In genomic region chr11:68314886-68315580, GRCh38 we compare ENCODE assay signal across 8 cellular contexts. TPM values are rescaled to one million over a fixed set of nuclear protein-coding genes. Genes with fewer than 3 reads are reported as not detected.
DNase-seq lines count a peak whose midpoint lies in the region; ATAC-seq and TF ChIP-seq lines count a peak whose summit lies in the region.

No MANE protein-coding gene starts in this region.

- peak overlapping the region; percentile 96 for H3K4me3 Mint-ChIP-seq in endothelial cell (ENCODE audit: unreplicated experiment)
- H3K4me3 Mint-ChIP-seq in naive thymus-derived CD4-positive, alpha-beta T cell: peak overlapping the region; percentile 12 to 90 (median 87)

- peaks cover 17% of the 10 kb centered on the region for H3K27me3 Mint-ChIP-seq in endothelial cell (ENCODE audit: unreplicated experiment)
- H3K27me3 Mint-ChIP-seq in naive thymus-derived CD4-positive, alpha-beta T cell: peaks cover 0 to 18% (median 0%) of the 10 kb centered on the region in 5 donors

- H3K4me1 Mint-ChIP-seq in endothelial cell (ENCODE audit: unreplicated experiment): peaks cover 42% of the 10 kb centered on the region
- H3K4me1 Mint-ChIP-seq in naive thymus-derived CD4-positive, alpha-beta T cell: peaks cover 14 to 47% (median 31%) of the 10 kb centered on the region in 7 donors

- no peaks in the 10 kb centered on the region for H3K9me3 ChIP-seq in MG63
- no peaks in the 10 kb centered on the region for H3K9me3 ChIP-seq in naive thymus-derived CD4-positive, alpha-beta T cell (ENCODE audit: control insufficient read depth in 2 of 3, low read length in 3 of 3)
- no peaks in the 10 kb centered on the region for H3K9me3 ChIP-seq in testis

- intact Hi-C loops in naive thymus-derived CD4-positive, alpha-beta T cell (cut with micrococcal nuclease): loop anchor here in 1 of 2 donors (5.0 kb wide), 2 partner anchors 37 to 43 kb away; partner anchors contain the start of gene C11orf24
- intact Hi-C loops in testis (cut with DNase I; ENCODE audit: low total_unique reads): loop anchor here (10.0 kb wide), 1 partner anchor 60 kb away; no protein-coding TSS in a partner anchor

- POLR2A ChIA-PET in BJ (lab: Charles Lee): no interaction called here
- POLR2A ChIA-PET in naive thymus-derived CD4-positive, alpha-beta T cell (lab: Charles Lee): interaction anchor here (0.6 to 1.0 kb wide), 2 partner anchors 12 to 55 kb away, joined by 3 read pairs; no protein-coding TSS in a partner anchor

- no peak for DNase-seq in BJ (ENCODE audit: low read depth)
- DNase-seq in MG63: peak; percentile 47
- no peak for DNase-seq in endothelial cell (ENCODE audit: low spot score)
- DNase-seq in naive thymus-derived CD4-positive, alpha-beta T cell: no peak
- no peak for DNase-seq in NCI-H2081 treated with DMSO at 0.1 percent for 48 hours (lab: John Stamatoyannopoulos, UW)
- no peak for DNase-seq in GOT3 (lab: John Stamatoyannopoulos, UW)
- DNase-seq in testis: no peak

- peak overlapping the region; percentile 61 for H3K27ac Mint-ChIP-seq in endothelial cell (ENCODE audit: unreplicated experiment)
- H3K27ac Mint-ChIP-seq in naive thymus-derived CD4-positive, alpha-beta T cell: no peak overlapping the region

- H3K4me3 ChIP-seq in BJ (ENCODE audit: low read depth, low read length): peak overlapping the region; percentile 11; the same call in 1 of the 2 replicates
- H3K4me3 ChIP-seq in MG63: peak overlapping the region; percentile 71
- H3K4me3 ChIP-seq in naive thymus-derived CD4-positive, alpha-beta T cell (ENCODE audit: low read length): no peak overlapping the region
- no peak overlapping the region for H3K4me3 ChIP-seq in testis

- H3K36me3 Mint-ChIP-seq in endothelial cell (ENCODE audit: low read depth, unreplicated experiment): peaks cover 6% of the 10 kb centered on the region
- H3K36me3 Mint-ChIP-seq in naive thymus-derived CD4-positive, alpha-beta T cell: no peaks in the 10 kb centered on the region

- H3K27ac ChIP-seq in naive thymus-derived CD4-positive, alpha-beta T cell (ENCODE audit: low read depth, low read length): no peak overlapping the region
- H3K27ac ChIP-seq in testis: peak overlapping the region in 1 of 2 donors; percentile 26

- H3K9me3 Mint-ChIP-seq in endothelial cell (ENCODE audit: unreplicated experiment): no peaks in the 10 kb centered on the region
- H3K9me3 Mint-ChIP-seq in naive thymus-derived CD4-positive, alpha-beta T cell: peaks cover 0 to 2% (median 0%) of the 10 kb centered on the region in 11 donors

- TF ChIP-seq CTCF in BJ (IDR thresholded peaks at IDR 0.05; ENCODE audit: insufficient read depth, low read depth, low read length): no peak
- TF ChIP-seq CTCF in endothelial cell (IDR thresholded peaks at IDR 0.05; ENCODE audit: unreplicated experiment): no peak
- TF ChIP-seq CTCF in testis (IDR thresholded peaks at IDR 0.05): no peak

- no peaks in the 10 kb centered on the region for H3K36me3 ChIP-seq in BJ (ENCODE audit: control insufficient read depth, insufficient read depth, low read length)
- H3K36me3 ChIP-seq in MG63: no peaks in the 10 kb centered on the region
- H3K36me3 ChIP-seq in naive thymus-derived CD4-positive, alpha-beta T cell (ENCODE audit: control insufficient read depth in 2 of 3, insufficient read depth in 3 of 3, low read length in 3 of 3): no peaks in the 10 kb centered on the region
- H3K36me3 ChIP-seq in testis (ENCODE audit: low read depth, missing control alignments): no peaks in the 10 kb centered on the region

- H3K27me3 ChIP-seq in BJ (ENCODE audit: control insufficient read depth, insufficient read depth, low read length): no peaks in the 10 kb centered on the region
- H3K27me3 ChIP-seq in MG63: no peaks in the 10 kb centered on the region
- H3K27me3 ChIP-seq in naive thymus-derived CD4-positive, alpha-beta T cell (ENCODE audit: control insufficient read depth in 2 of 2, insufficient read depth in 2 of 2, low read length in 2 of 2): peaks cover 0 to 4% of the 10 kb centered on the region in 2 donors
- H3K27me3 ChIP-seq in testis: no peaks in the 10 kb centered on the region

- ATAC-seq in naive thymus-derived CD4-positive, alpha-beta T cell: no peak
- ATAC-seq in HG03439 (IDR thresholded peaks at IDR 0.05; ENCODE audit: unreplicated experiment): no peak

- H3K4me1 ChIP-seq in naive thymus-derived CD4-positive, alpha-beta T cell (ENCODE audit: control insufficient read depth in 2 of 2, insufficient read depth in 2 of 2, low read length in 2 of 2): peaks cover 8 to 22% of the 10 kb centered on the region in 2 donors
- peaks cover 11% of the 10 kb centered on the region for H3K4me1 ChIP-seq in testis

- 21 to 36% methylated on average over 18 to 19 of the region's 19 CpGs for WGBS in testis, 2 donors

- CTCF ChIA-PET in BJ (lab: Yijun Ruan, JAX): interaction anchor here (1.5 to 1.9 kb wide), 2 partner anchors 58 to 69 kb away, joined by 8 to 9 read pairs; no protein-coding TSS in a partner anchor
- CTCF ChIA-PET in naive thymus-derived CD4-positive, alpha-beta T cell (lab: Charles Lee): no interaction called here

- no peak for TF ChIP-seq POLR2A in testis (IDR thresholded peaks at IDR 0.05)

RNA-seq across cellular contexts. Expression of gene LRP5, which starts 2.6 kb away (rescaled TPM):
- polyA plus RNA-seq in BJ (2011; rRNA removed) (7.0 and 11.5 TPM in 2 replicates), testis (ENCODE audit: insufficient read depth, low read depth, low replicate concordance) (15.7 TPM)
- 13.7 and 18.2 TPM in 2 replicates for polyA minus RNA-seq in BJ (2011; rRNA and poly(A)+ RNA removed)
- total RNA-seq in MG63 (2014; rRNA removed; shearing (Covaris generic); ENCODE audit: low replicate concordance): 16.9 and 23.5 TPM in 2 replicates
- total RNA-seq in endothelial cell (ENCODE audit: unreplicated experiment) (72.3 TPM), testis (10 to 100 TPM; 20.6 to 21.3 TPM)
- total RNA-seq in naive thymus-derived CD4-positive, alpha-beta T cell: 10 to 100 TPM in 1 of 5 experiments, 1 to 10 TPM in 4; 1.4 to 29.9 (median 2.3) TPM
- polyA plus RNA-seq in naive thymus-derived CD4-positive, alpha-beta T cell: under 1 TPM; 0.35 to 0.99 TPM

RNA-seq across cellular contexts. Expression of gene C11orf24, which starts 43.3 kb away (rescaled TPM):
- polyA plus RNA-seq in BJ (2011; rRNA removed) (64.3 and 97.3 TPM in 2 replicates), testis (ENCODE audit: insufficient read depth, low read depth, low replicate concordance) (29.6 TPM)
- polyA minus RNA-seq in BJ (2011; rRNA and poly(A)+ RNA removed): 78.2 and 94.5 TPM in 2 replicates
- total RNA-seq in MG63 (2014; rRNA removed; shearing (Covaris generic); ENCODE audit: low replicate concordance): 26.3 and 30.3 TPM in 2 replicates
- total RNA-seq in endothelial cell (ENCODE audit: unreplicated experiment) (9.4 TPM), testis (10 to 100 TPM; 65.7 to 87.7 TPM)
- 10 to 100 TPM in 4 of 5 experiments, 1 to 10 TPM in 1; 9.5 to 20.0 (median 15.4) TPM for total RNA-seq in naive thymus-derived CD4-positive, alpha-beta T cell
- 10 to 100 TPM in 1 of 2 donors, 1 to 10 TPM in 1; 5.7 to 11.5 TPM for polyA plus RNA-seq in naive thymus-derived CD4-positive, alpha-beta T cell

Comparison
In these comparisons a context has a peak if more than half of its experiments do, and no peak if none do; other contexts are left out.
1. H3K4me3 ChIP-seq: peak in BJ (single experiment) and MG63 (single experiment); none in naive thymus-derived CD4-positive, alpha-beta T cell (single experiment) and testis (0 of 2).